ENCODE assay signal across 11 cellular contexts in the genomic region with DNA sequence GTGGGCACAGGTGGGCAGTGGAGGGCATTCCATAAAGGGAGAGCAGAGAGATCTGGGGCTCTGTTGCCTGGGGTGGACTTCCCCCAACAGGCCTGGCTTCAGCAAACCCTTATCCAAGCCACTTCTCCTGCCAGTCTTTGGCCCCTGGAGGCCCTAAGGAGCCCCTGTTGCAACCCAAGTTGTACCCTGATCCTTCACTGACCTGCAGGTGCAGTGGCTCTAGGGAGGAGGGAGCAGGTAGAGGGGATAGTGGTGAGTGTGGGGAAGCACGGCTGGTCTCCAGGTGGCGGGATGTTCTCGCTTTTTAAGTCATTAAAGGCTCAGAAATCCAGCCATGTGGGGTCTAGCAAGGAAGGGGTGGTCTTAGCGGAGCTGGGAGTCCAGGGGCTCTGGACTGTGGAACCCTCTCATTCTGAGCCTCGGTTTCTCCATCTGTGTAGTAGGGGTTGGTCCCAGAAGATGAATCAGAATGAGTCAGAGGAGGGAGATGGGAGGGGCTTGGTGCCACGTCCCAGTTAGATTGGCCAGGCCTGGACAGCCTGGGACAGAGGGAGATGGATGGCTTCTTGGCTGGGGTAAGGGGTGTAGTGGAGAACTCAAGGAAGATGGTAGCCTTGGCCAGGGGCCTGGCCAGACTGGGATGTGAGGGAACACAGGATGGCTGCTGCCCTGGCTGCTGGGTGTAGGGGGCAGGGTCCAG. TPM values are rescaled to one million over a fixed set of nuclear protein-coding genes. Genes with fewer than 3 reads are reported as not detected.
DNase-seq lines count a peak whose midpoint lies in the region; ATAC-seq and TF ChIP-seq lines count a peak whose summit lies in the region.
"Had no signal": no experiment of that assay in that cellular context is flagged by ENCODE, and none has a peak within 500 bp of the region (broad histone marks: within the 10 kb centered on the region; RNA-seq: fewer than 3 reads in every experiment).

No MANE protein-coding gene starts in this region.

- no peak overlapping the region for H3K9ac ChIP-seq in colonic mucosa (ENCODE audit: low read depth in 2 of 2, low read length in 2 of 2)
- H3K9ac ChIP-seq in mesendoderm (ENCODE audit: low read length): no peak overlapping the region

- no peak overlapping the region for H3K4me2 ChIP-seq in mesendoderm (ENCODE audit: low read length)

- intact Hi-C loops in Right ventricle myocardium superior (cut with DNase I): loop anchor here (5.0 kb wide), 1 partner anchor 629 kb away; no protein-coding TSS in a partner anchor
- intact Hi-C loops in Right ventricle myocardium inferior (cut with DNase I): loop anchor here (2.0 kb wide), 1 partner anchor 89 kb away; no protein-coding TSS in a partner anchor
- intact Hi-C loops in colonic mucosa (cut with DNase I): loop anchor here (5.0 kb wide), 1 partner anchor 86 kb away; no protein-coding TSS in a partner anchor
- intact Hi-C loops in uterus (cut with DNase I; ENCODE audit: low total_unique reads): loop anchor here (10.0 kb wide), 1 partner anchor 51 kb away; a partner anchor contains a TSS

- H3K27ac ChIP-seq in colonic mucosa: peak overlapping the region; percentile 82
- H3K27ac ChIP-seq in mesendoderm (ENCODE audit: low read depth, low read length): no peak overlapping the region
- H3K27ac ChIP-seq in uterus: peak overlapping the region; percentile 98 to 99

- H3K36me3 ChIP-seq in colonic mucosa (no peaks in the 10 kb centered on the region), mesendoderm (ENCODE audit: control insufficient read depth, insufficient read depth, low read length) (no peaks in the 10 kb centered on the region), uterus (no peaks in the 10 kb centered on the region)

- no peak overlapping the region for H4K5ac ChIP-seq in mesendoderm (ENCODE audit: low read length)

- no peaks in the 10 kb centered on the region for H3K4me1 ChIP-seq in colonic mucosa
- peaks cover 18% of the 10 kb centered on the region for H3K4me1 ChIP-seq in mesendoderm (ENCODE audit: control insufficient read depth, low read depth, low read length)
- peaks cover 3 to 21% of the 10 kb centered on the region in 2 donors for H3K4me1 ChIP-seq in uterus

- H2BK15ac ChIP-seq in mesendoderm (replicated peaks; ENCODE audit: low read depth): no peak overlapping the region

- no peaks in the 10 kb centered on the region for H3K79me2 ChIP-seq in mesendoderm (ENCODE audit: control insufficient read depth, insufficient read depth, low read length)

- peaks cover 2% of the 10 kb centered on the region for H3K79me1 ChIP-seq in mesendoderm (ENCODE audit: low read length)

- H3K18ac ChIP-seq in mesendoderm (ENCODE audit: low read length): no peak overlapping the region

- no peak overlapping the region for H3K23ac ChIP-seq in mesendoderm (ENCODE audit: low read length)

- H3K27me3 ChIP-seq in colonic mucosa (no peaks in the 10 kb centered on the region), mesendoderm (ENCODE audit: insufficient read depth, low read length, poor library complexity) (no peaks in the 10 kb centered on the region), uterus (no peaks in the 10 kb centered on the region)

- no peaks in the 10 kb centered on the region for H3K9me3 ChIP-seq in colonic mucosa
- H3K9me3 ChIP-seq in uterus: no peaks in the 10 kb centered on the region

- H3K4me3 ChIP-seq in colonic mucosa (no peak overlapping the region), mesendoderm (ENCODE audit: low read length) (no peak overlapping the region), uterus (no peak overlapping the region)

- H2BK5ac ChIP-seq in mesendoderm (ENCODE audit: low read length): no peak overlapping the region

- ATAC-seq in Right ventricle myocardium superior (ENCODE audit: poor library complexity): no peak
- ATAC-seq in Right ventricle myocardium inferior: no peak

- no peak overlapping the region for H2AK5ac ChIP-seq in mesendoderm (ENCODE audit: low read length)

- H4K8ac ChIP-seq in mesendoderm (ENCODE audit: low read depth, low read length): no peak overlapping the region

- DNase-seq in Right ventricle myocardium superior (peak; percentile 49), Right ventricle myocardium inferior (ENCODE audit: missing footprints) (no peak), colonic mucosa (no peak), mesendoderm (peak; percentile 48), uterus (peak in 1 of 2 donors; percentile 51), dedifferentiated amniotic fluid mesenchymal stem cell (ENCODE audit: extremely low spot score) (no peak), OCI-M1 (lab: John Stamatoyannopoulos, UW) (no peak), amniotic stem cell (lab: John Stamatoyannopoulos, UW) (no peak)
- DNase-seq: NCI-H1048 had no signal

- no peak for TF ChIP-seq POLR2A in uterus (IDR thresholded peaks at IDR 0.05)

- no peak for TF ChIP-seq CTCF in colonic mucosa (IDR thresholded peaks at IDR 0.05)
- TF ChIP-seq CTCF in uterus (IDR thresholded peaks at IDR 0.05): no peak

- WGBS in mesendoderm (ENCODE audit: extremely low coverage, insufficient coverage, low lambda C conversion rate): no CpG with 5 or more reads among the region's 6 CpGs

- H3K56ac ChIP-seq in mesendoderm (ENCODE audit: low read length): no peak overlapping the region

- no peak overlapping the region for H3K4ac ChIP-seq in mesendoderm (ENCODE audit: low read depth, low read length)

- no peak overlapping the region for H2BK120ac ChIP-seq in mesendoderm (ENCODE audit: low read depth, low read length)

RNA-seq across cellular contexts. Expression of a gene that starts 2.6 kb away (rescaled TPM):
- total RNA-seq in Right ventricle myocardium superior: 82.3 TPM
- total RNA-seq in Right ventricle myocardium inferior: 80.2 TPM
- total RNA-seq in colonic mucosa: 1 to 10 TPM; 4.0 to 9.0 TPM
- polyA plus RNA-seq in mesendoderm (2013, experiment 1 of 2): 1.2 TPM
- polyA plus RNA-seq in mesendoderm (2013, experiment 2 of 2): 1.2 TPM
- total RNA-seq in uterus: 10 to 100 TPM; 29.1 to 44.7 (median 32.1) TPM

RNA-seq across cellular contexts. Expression of a gene that starts 29.2 kb away (rescaled TPM):
- total RNA-seq in Right ventricle myocardium superior (0.11 TPM), Right ventricle myocardium inferior (not detected), colonic mucosa (not detected), uterus (not detected)
- not detected for polyA plus RNA-seq in mesendoderm (2013, experiment 1 of 2)
- polyA plus RNA-seq in mesendoderm (2013, experiment 2 of 2): not detected
- total RNA-seq: glomerular endothelial cell had no signal
- polyA plus RNA-seq: BJ had no signal

RNA-seq across cellular contexts. Expression of a gene that starts 46.5 kb away (rescaled TPM):
- total RNA-seq in Right ventricle myocardium superior (486 TPM), Right ventricle myocardium inferior (440 TPM), colonic mucosa (1 to 10 TPM in 1 of 2 donors, under 1 TPM in 1; 0.50 to 1.2 TPM), uterus (1 to 10 TPM in 1 of 4 donors, under 1 TPM in 1, not detected in 2; 0.62 to 1.3 TPM)
- not detected for polyA plus RNA-seq in mesendoderm (2013, experiment 1 of 2)
- polyA plus RNA-seq in mesendoderm (2013, experiment 2 of 2): not detected
- total RNA-seq: glomerular endothelial cell had no signal
- polyA plus RNA-seq: BJ had no signal

RNA-seq across cellular contexts. Expression of a gene that starts 55.6 kb away (rescaled TPM):
- total RNA-seq in Right ventricle myocardium superior (21.6 TPM), Right ventricle myocardium inferior (21.2 TPM), colonic mucosa (10 to 100 TPM; 47.5 to 48.2 TPM), uterus (100 to 1,000 TPM; 119 to 361 (median 164) TPM)
- 30.9 TPM for polyA plus RNA-seq in mesendoderm (2013, experiment 1 of 2)
- polyA plus RNA-seq in mesendoderm (2013, experiment 2 of 2): 31.8 TPM

Comparison
In these comparisons a context has a peak if more than half of its experiments do, and no peak if none do; other contexts are left out.
1. DNase-seq: peak in Right ventricle myocardium superior (single experiment) and mesendoderm (single experiment); none in Right ventricle myocardium inferior (single experiment), colonic mucosa (single experiment), dedifferentiated amniotic fluid mesenchymal stem cell (single experiment), OCI-M1 (single experiment) and amniotic stem cell (single experiment).
2. RNA of a gene that starts 46.5 kb away (total RNA-seq): 486 TPM in Right ventricle myocardium superior (single experiment) and 440 TPM in Right ventricle myocardium inferior (single experiment); 0.50 to 1.2 TPM in colonic mucosa and 0.62 to 1.3 TPM in uterus; every median in the first group is over 100 times any median in the second.